Comparison of ENCODE assay signal across 8 cellular contexts in the genomic region with DNA sequence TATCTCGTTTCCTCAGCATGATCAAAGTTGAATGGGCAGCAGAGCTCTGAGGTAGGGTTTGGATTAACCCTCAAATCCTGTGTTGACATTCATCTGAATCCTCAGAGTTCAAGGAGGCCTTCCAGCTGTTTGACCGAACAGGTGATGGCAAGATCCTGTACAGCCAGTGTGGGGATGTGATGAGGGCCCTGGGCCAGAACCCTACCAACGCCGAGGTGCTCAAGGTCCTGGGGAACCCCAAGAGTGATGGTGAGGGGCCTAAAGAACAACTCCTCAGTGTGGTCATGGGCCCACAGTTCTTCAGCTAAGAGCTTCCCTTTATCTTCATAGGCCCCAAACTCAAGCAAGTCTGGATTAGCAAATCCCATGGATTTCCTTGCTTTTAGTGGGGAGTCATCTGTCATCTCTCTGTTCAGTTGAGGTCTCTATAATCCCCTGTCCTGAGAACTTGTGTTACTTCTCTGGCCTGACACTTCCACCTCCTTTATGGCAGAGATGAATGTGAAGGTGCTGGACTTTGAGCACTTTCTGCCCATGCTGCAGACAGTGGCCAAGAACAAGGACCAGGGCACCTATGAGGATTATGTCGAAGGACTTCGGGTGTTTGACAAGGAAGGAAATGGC. TPM values are rescaled to one million over a fixed set of nuclear protein-coding genes. Genes with fewer than 3 reads are reported as not detected.
A peak's percentile ranks its signal among the peaks of the same experiment; 100 is the strongest.
DNase-seq lines count a peak whose midpoint lies in the region; ATAC-seq and TF ChIP-seq lines count a peak whose summit lies in the region.

No MANE protein-coding gene starts in this region.

- no peaks in the 10 kb centered on the region for H3K9me3 Mint-ChIP-seq in activated T-helper 17 cell treated with anti-CD3 and anti-CD28 coated beads, Interleukin-2, amount 50 U/mL, for 72 hours
- no peaks in the 10 kb centered on the region for H3K9me3 Mint-ChIP-seq in stimulated activated memory B cell treated with anti-CD40 and anti-IgM and Interleukin-4, amounts not matched to agents 10 μg/mL and 1 μg/mL and 100 μg/mL, for 72 hours

- peaks cover 90% of the 10 kb centered on the region for H3K36me3 Mint-ChIP-seq in activated T-helper 17 cell treated with anti-CD3 and anti-CD28 coated beads, Interleukin-2, amount 50 U/mL, for 72 hours (ENCODE audit: low read depth)
- peaks cover 71% of the 10 kb centered on the region for H3K36me3 Mint-ChIP-seq in stimulated activated memory B cell treated with anti-CD40 and anti-IgM and Interleukin-4, amounts not matched to agents 10 μg/mL and 1 μg/mL and 100 μg/mL, for 72 hours

- peaks cover 21% of the 10 kb centered on the region for H3K4me1 ChIP-seq in iPS-15b (ENCODE audit: control insufficient read depth, insufficient read depth, low read length)

- DNase-seq in HFF-Myc (ENCODE audit: extremely low read depth, low read depth): no peak
- DNase-seq in NCI-H226: no peak
- no peak for DNase-seq in NCI-H1048 (lab: John Stamatoyannopoulos, UW)
- DNase-seq in COLO668 (lab: John Stamatoyannopoulos, UW; ENCODE audit: unreplicated experiment): no peak
- DNase-seq in stimulated activated CD4-positive, alpha-beta T cell treated with anti-CD3 and anti-CD28 coated beads, Interleukin-4, amount 100 ng/mL, for 4 hours: no peak

- H3K27me3 ChIP-seq in iPS-15b (ENCODE audit: control insufficient read depth, insufficient read depth, low read length): no peaks in the 10 kb centered on the region

- H3K4me1 Mint-ChIP-seq in activated T-helper 17 cell treated with anti-CD3 and anti-CD28 coated beads, Interleukin-2, amount 50 U/mL, for 72 hours: peaks cover 14% of the 10 kb centered on the region
- peaks cover 57% of the 10 kb centered on the region for H3K4me1 Mint-ChIP-seq in stimulated activated memory B cell treated with anti-CD40 and anti-IgM and Interleukin-4, amounts not matched to agents 10 μg/mL and 1 μg/mL and 100 μg/mL, for 72 hours

- peak overlapping the region; percentile 99 for H3K4me3 Mint-ChIP-seq in activated T-helper 17 cell treated with anti-CD3 and anti-CD28 coated beads, Interleukin-2, amount 50 U/mL, for 72 hours
- peak overlapping the region; percentile 95 for H3K4me3 Mint-ChIP-seq in stimulated activated memory B cell treated with anti-CD40 and anti-IgM and Interleukin-4, amounts not matched to agents 10 μg/mL and 1 μg/mL and 100 μg/mL, for 72 hours

- peak overlapping the region; percentile 92 for H3K27ac Mint-ChIP-seq in activated T-helper 17 cell treated with anti-CD3 and anti-CD28 coated beads, Interleukin-2, amount 50 U/mL, for 72 hours
- H3K27ac Mint-ChIP-seq in stimulated activated memory B cell treated with anti-CD40 and anti-IgM and Interleukin-4, amounts not matched to agents 10 μg/mL and 1 μg/mL and 100 μg/mL, for 72 hours: peak overlapping the region; percentile 93

- no peak for ATAC-seq in activated T-helper 17 cell treated with anti-CD3 and anti-CD28 coated beads, Interleukin-2, amount 50 U/mL, for 72 hours (replicated peaks)
- ATAC-seq in stimulated activated memory B cell treated with anti-CD40 and anti-IgM and Interleukin-4, amounts not matched to agents 10 μg/mL and 1 μg/mL and 100 μg/mL, for 72 hours: no peak

- H3K9ac ChIP-seq in iPS-15b (ENCODE audit: low read depth, low read length): peak overlapping the region; percentile 30

- peaks cover 56% of the 10 kb centered on the region for H3K36me3 ChIP-seq in iPS-15b (ENCODE audit: control insufficient read depth, insufficient read depth, low read length)

- no peaks in the 10 kb centered on the region for H3K27me3 Mint-ChIP-seq in activated T-helper 17 cell treated with anti-CD3 and anti-CD28 coated beads, Interleukin-2, amount 50 U/mL, for 72 hours
- no peaks in the 10 kb centered on the region for H3K27me3 Mint-ChIP-seq in stimulated activated memory B cell treated with anti-CD40 and anti-IgM and Interleukin-4, amounts not matched to agents 10 μg/mL and 1 μg/mL and 100 μg/mL, for 72 hours

- no peak for TF ChIP-seq CTCF in HFF-Myc (IDR thresholded peaks at IDR 0.05; ENCODE audit: low read depth, low read length, missing control alignments)

- H3K4me3 ChIP-seq in HFF-Myc (replicated peaks; ENCODE audit: low read depth, low read length): peak overlapping the region; percentile 96
- H3K4me3 ChIP-seq in iPS-15b (ENCODE audit: low read depth, low read length): peak overlapping the region; percentile 98

- H3K9me3 ChIP-seq in iPS-15b (ENCODE audit: control insufficient read depth, insufficient read depth, low read length): no peaks in the 10 kb centered on the region

RNA-seq across cellular contexts. Expression of gene MYL6, which starts 1.4 kb away (rescaled TPM):
- total RNA-seq in activated T-helper 17 cell treated with anti-CD3 and anti-CD28 coated beads, Interleukin-2, amount 50 U/mL, for 72 hours: 1,000 to 10,000 TPM in 1 of 2 donors, 100 to 1,000 TPM in 1; 974 to 1,528 TPM

RNA-seq across cellular contexts. Expression of gene MYL6B, which starts 7.2 kb away (rescaled TPM):
- total RNA-seq in activated T-helper 17 cell treated with anti-CD3 and anti-CD28 coated beads, Interleukin-2, amount 50 U/mL, for 72 hours: 100 to 1,000 TPM in 1 of 2 donors, 10 to 100 TPM in 1; 96.9 to 114 TPM

RNA-seq across cellular contexts. Expression of gene SMARCC2, which starts 29.7 kb away (rescaled TPM):
- total RNA-seq in activated T-helper 17 cell treated with anti-CD3 and anti-CD28 coated beads, Interleukin-2, amount 50 U/mL, for 72 hours: 100 to 1,000 TPM; 104 to 114 TPM

RNA-seq across cellular contexts. Expression of gene ESYT1, which starts 31.5 kb away (rescaled TPM):
- 100 to 1,000 TPM; 234 to 236 TPM for total RNA-seq in activated T-helper 17 cell treated with anti-CD3 and anti-CD28 coated beads, Interleukin-2, amount 50 U/mL, for 72 hours

RNA-seq across cellular contexts. Expression of gene ZC3H10, which starts 41.5 kb away (rescaled TPM):
- total RNA-seq in activated T-helper 17 cell treated with anti-CD3 and anti-CD28 coated beads, Interleukin-2, amount 50 U/mL, for 72 hours: 1 to 10 TPM; 7.8 to 8.0 TPM
